Comparison of ENCODE assay signal across 1 cellular context in genomic region chr2:62217421-62217820, GRCh38.
TF ChIP-seq lines count a peak whose summit lies in the region.

No MANE protein-coding gene starts in this region.

TF ChIP-seq in IMR-90, 13 proteins besides CTCF, POLR2A, EP300 and RAD21 (continued from another document):
- TF ChIP-seq FOS (IDR thresholded peaks at IDR 0.05; ENCODE audit: low read depth, low read length): no peak
